Comparison of ENCODE assay signal across 11 cellular contexts in genomic region chr1:77015748-77016341, GRCh38.
"Had no signal": no experiment of that assay in that cellular context is flagged by ENCODE, and none has a peak within 500 bp of the region (broad histone marks: within the 10 kb centered on the region; RNA-seq: fewer than 3 reads in every experiment).

No MANE protein-coding gene starts in this region.

- DNase-seq: activated CD4-positive, alpha-beta T cell treated with anti-CD3 and anti-CD28 coated beads, Interleukin-2, amount 50 U/mL, for 4 hours; activated CD4-positive, CD25-positive, alpha-beta regulatory T cell treated with anti-CD3 and anti-CD28 coated beads, Interleukin-2, amount 50 U/mL, for 72 hours; activated naive CD4-positive, alpha-beta T cell treated with anti-CD3 and anti-CD28 coated beads, Interleukin-2, amount 10 ng/mL, durations not matched to agents 7 days and 5 days; activated T-cell treated with anti-CD3 and anti-CD28 coated beads, Interleukin-2, amount 50 U/mL, for 1 hour; hippocampal formation; SW 1271 had no signal

- ATAC-seq: esophagus mucosa; stimulated activated memory B cell treated with anti-CD40 and anti-IgM and Interleukin-4, amounts not matched to agents 10 μg/mL and 1 μg/mL and 100 μg/mL, for 72 hours had no signal

- H3K27ac ChIP-seq: parathyroid adenoma, tibial nerve, vagina had no signal

- H3K4me3 ChIP-seq: tibial nerve, vagina had no signal

- H3K79me2 ChIP-seq: parathyroid adenoma had no signal

- H3K9ac ChIP-seq: parathyroid adenoma had no signal

- H3K4me1 ChIP-seq: parathyroid adenoma had no signal

- H3K9me3 ChIP-seq: tibial nerve, vagina had no signal

- H2AFZ ChIP-seq: parathyroid adenoma had no signal

- H3K36me3 ChIP-seq: tibial nerve, vagina had no signal

- H3K27me3 ChIP-seq: tibial nerve, vagina had no signal
